Comparison of ENCODE assay signal across 2 cellular contexts in genomic region chr1:15390667-15391066, GRCh38.
TF ChIP-seq lines count a peak whose summit lies in the region.

No MANE protein-coding gene starts in this region.

TF ChIP-seq in HepG2, 621 proteins besides CTCF, POLR2A, EP300 and RAD21:
- TF ChIP-seq UBTF (CRISPR knock-in tag; IDR thresholded peaks at IDR 0.05) (no peak), U2AF1 (optimal IDR thresholded peaks at IDR 0.05; ENCODE audit: low read depth, low read length) (no peak), ZNF432 (CRISPR knock-in tag; IDR thresholded peaks at IDR 0.05; ENCODE audit: borderline replicate concordance) (no peak), ADNP (CRISPR knock-in tag; IDR thresholded peaks at IDR 0.05) (no peak), SP2 (CRISPR knock-in tag; IDR thresholded peaks at IDR 0.05) (no peak), ZNF333 (CRISPR knock-in tag; IDR thresholded peaks at IDR 0.05; ENCODE audit: borderline replicate concordance) (no peak), YEATS2 (CRISPR knock-in tag; IDR thresholded peaks at IDR 0.05; ENCODE audit: borderline replicate concordance) (no peak), REL (CRISPR knock-in tag; conservative IDR thresholded peaks at IDR 0.05) (no peak), ZNF441 (CRISPR knock-in tag; IDR thresholded peaks at IDR 0.05; ENCODE audit: borderline replicate concordance) (no peak), SMAD3 (CRISPR knock-in tag; IDR thresholded peaks at IDR 0.05) (no peak), ZNF816 (CRISPR knock-in tag; IDR thresholded peaks at IDR 0.05; ENCODE audit: borderline replicate concordance) (no peak), SMARCC2 (IDR thresholded peaks at IDR 0.05) (no peak), HES4 (CRISPR knock-in tag; IDR thresholded peaks at IDR 0.05; ENCODE audit: borderline replicate concordance) (no peak), NKX3-1 (CRISPR knock-in tag; IDR thresholded peaks at IDR 0.05) (no peak)
- TF ChIP-seq, protein P1, sequence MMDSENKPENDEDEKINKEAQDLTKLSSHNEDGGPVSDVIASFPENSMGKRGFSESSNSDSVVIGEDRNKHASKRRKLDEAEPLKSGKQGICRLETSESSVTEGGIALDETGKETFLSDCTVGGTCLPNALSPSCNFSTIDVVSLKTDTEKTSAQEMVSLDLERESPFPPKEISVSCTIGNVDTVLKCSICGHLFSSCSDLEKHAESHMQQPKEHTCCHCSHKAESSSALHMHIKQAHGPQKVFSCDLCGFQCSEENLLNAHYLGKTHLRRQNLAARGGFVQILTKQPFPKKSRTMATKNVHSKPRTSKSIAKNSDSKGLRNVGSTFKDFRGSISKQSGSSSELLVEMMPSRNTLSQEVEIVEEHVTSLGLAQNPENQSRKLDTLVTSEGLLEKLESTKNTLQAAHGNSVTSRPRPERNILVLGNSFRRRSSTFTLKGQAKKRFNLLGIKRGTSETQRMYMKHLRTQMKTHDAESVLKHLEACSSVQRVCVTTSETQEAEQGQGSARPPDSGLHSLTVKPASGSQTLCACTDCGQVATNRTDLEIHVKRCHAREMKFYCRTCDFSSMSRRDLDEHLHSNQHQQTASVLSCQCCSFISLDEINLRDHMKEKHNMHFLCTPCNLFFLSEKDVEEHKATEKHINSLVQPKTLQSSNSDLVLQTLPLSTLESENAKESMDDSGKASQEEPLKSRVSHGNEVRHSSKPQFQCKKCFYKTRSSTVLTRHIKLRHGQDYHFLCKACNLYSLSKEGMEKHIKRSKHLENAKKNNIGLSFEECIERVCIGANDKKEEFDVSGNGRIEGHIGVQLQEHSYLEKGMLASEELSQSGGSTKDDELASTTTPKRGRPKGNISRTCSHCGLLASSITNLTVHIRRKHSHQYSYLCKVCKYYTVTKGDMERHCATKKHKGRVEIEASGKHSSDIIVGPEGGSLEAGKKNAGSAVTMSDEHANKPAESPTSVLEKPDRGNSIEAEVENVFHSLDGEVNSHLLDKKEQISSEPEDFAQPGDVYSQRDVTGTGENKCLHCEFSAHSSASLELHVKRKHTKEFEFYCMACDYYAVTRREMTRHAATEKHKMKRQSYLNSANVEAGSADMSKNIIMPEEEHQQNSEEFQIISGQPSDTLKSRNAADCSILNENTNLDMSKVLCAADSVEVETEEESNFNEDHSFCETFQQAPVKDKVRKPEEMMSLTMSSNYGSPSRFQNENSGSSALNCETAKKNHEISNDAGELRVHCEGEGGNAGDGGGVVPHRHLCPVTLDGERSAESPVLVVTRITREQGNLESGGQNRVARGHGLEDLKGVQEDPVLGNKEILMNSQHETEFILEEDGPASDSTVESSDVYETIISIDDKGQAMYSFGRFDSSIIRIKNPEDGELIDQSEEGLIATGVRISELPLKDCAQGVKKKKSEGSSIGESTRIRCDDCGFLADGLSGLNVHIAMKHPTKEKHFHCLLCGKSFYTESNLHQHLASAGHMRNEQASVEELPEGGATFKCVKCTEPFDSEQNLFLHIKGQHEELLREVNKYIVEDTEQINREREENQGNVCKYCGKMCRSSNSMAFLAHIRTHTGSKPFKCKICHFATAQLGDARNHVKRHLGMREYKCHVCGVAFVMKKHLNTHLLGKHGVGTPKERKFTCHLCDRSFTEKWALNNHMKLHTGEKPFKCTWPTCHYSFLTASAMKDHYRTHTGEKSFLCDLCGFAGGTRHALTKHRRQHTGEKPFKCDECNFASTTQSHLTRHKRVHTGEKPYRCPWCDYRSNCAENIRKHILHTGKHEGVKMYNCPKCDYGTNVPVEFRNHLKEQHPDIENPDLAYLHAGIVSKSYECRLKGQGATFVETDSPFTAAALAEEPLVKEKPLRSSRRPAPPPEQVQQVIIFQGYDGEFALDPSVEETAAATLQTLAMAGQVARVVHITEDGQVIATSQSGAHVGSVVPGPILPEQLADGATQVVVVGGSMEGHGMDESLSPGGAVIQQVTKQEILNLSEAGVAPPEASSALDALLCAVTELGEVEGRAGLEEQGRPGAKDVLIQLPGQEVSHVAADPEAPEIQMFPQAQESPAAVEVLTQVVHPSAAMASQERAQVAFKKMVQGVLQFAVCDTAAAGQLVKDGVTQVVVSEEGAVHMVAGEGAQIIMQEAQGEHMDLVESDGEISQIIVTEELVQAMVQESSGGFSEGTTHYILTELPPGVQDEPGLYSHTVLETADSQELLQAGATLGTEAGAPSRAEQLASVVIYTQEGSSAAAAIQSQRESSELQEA (CRISPR knock-in tag; IDR thresholded peaks at IDR 0.05; ENCODE audit: not compliant biosample characterization), result no peak
- TF ChIP-seq, protein P2, sequence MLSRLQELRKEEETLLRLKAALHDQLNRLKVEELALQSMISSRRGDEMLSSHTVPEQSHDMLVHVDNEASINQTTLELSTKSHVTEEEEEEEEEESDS (CRISPR knock-in tag; IDR thresholded peaks at IDR 0.05; ENCODE audit: borderline replicate concordance), result no peak

TF ChIP-seq in WTC11, 78 proteins besides CTCF, POLR2A, EP300 and RAD21:
- no peak for TF ChIP-seq ESRRA (CRISPR knock-in tag; IDR thresholded peaks at IDR 0.05; ENCODE audit: borderline replicate concordance)
- TF ChIP-seq, protein P3, sequence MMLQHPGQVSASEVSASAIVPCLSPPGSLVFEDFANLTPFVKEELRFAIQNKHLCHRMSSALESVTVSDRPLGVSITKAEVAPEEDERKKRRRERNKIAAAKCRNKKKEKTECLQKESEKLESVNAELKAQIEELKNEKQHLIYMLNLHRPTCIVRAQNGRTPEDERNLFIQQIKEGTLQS (CRISPR knock-in tag; conservative IDR thresholded peaks at IDR 0.05), result no peak
- TF ChIP-seq TP53 (CRISPR knock-in tag; IDR thresholded peaks at IDR 0.05), result no peak
- no peak for TF ChIP-seq FOXJ3 (CRISPR knock-in tag; IDR thresholded peaks at IDR 0.05; ENCODE audit: borderline replicate concordance)
- TF ChIP-seq CREB1 (CRISPR knock-in tag; IDR thresholded peaks at IDR 0.05), result no peak
- TF ChIP-seq GABPB1 (CRISPR knock-in tag; IDR thresholded peaks at IDR 0.05), result no peak
- TF ChIP-seq, protein P4, sequence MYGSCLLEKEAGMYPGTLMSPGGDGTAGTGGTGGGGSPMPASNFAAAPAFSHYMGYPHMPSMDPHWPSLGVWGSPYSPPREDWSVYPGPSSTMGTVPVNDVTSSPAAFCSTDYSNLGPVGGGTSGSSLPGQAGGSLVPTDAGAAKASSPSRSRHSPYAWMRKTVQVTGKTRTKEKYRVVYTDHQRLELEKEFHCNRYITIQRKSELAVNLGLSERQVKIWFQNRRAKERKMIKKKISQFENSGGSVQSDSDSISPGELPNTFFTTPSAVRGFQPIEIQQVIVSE (CRISPR knock-in tag; IDR thresholded peaks at IDR 0.05; ENCODE audit: borderline replicate concordance), result no peak
- TF ChIP-seq NFATC4 (CRISPR knock-in tag; IDR thresholded peaks at IDR 0.05), result no peak
- no peak for TF ChIP-seq ZNF232 (CRISPR knock-in tag; IDR thresholded peaks at IDR 0.05)
- TF ChIP-seq NFYB (CRISPR knock-in tag; conservative IDR thresholded peaks at IDR 0.05; ENCODE audit: low read depth), result no peak
- TF ChIP-seq ZNF396 (CRISPR knock-in tag; IDR thresholded peaks at IDR 0.05; ENCODE audit: borderline replicate concordance), result no peak
- no peak for TF ChIP-seq OVOL2 (CRISPR knock-in tag; IDR thresholded peaks at IDR 0.05; ENCODE audit: borderline replicate concordance)
- TF ChIP-seq STAT6 (CRISPR knock-in tag; conservative IDR thresholded peaks at IDR 0.05; ENCODE audit: low read depth), result no peak
- no peak for TF ChIP-seq FOXK1 (CRISPR knock-in tag; IDR thresholded peaks at IDR 0.05)
- no peak for TF ChIP-seq ZNF138 (CRISPR knock-in tag; conservative IDR thresholded peaks at IDR 0.05)
- TF ChIP-seq, protein P5, sequence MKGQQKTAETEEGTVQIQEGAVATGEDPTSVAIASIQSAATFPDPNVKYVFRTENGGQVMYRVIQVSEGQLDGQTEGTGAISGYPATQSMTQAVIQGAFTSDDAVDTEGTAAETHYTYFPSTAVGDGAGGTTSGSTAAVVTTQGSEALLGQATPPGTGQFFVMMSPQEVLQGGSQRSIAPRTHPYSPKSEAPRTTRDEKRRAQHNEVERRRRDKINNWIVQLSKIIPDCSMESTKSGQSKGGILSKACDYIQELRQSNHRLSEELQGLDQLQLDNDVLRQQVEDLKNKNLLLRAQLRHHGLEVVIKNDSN (CRISPR knock-in tag; IDR thresholded peaks at IDR 0.05), result no peak
- TF ChIP-seq E2F4 (CRISPR knock-in tag; IDR thresholded peaks at IDR 0.05; ENCODE audit: borderline replicate concordance, low read depth), result no peak
- TF ChIP-seq SMAD3 (CRISPR knock-in tag; IDR thresholded peaks at IDR 0.05; ENCODE audit: borderline replicate concordance), result no peak
TF ChIP-seq in WTC11: peak in this region for 0.
